In the genomic region with DNA sequence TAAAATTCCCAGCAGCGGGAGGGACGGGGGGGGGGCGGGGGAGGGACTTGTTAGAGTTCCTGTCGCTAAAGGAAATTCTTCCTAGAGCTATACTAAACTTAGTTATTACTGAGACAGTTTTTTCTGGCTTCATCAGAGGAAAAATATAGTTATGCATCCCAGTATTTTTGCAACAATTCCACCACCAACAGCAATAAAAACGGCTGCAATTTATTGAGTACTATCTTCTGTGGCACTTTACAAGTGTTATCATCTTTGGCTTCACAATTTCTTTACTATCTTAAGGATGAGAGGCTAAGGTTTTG, we compare ENCODE assay signal across 14 cellular contexts. TPM values are rescaled to one million over a fixed set of nuclear protein-coding genes. Genes with fewer than 3 reads are reported as not detected.
A peak's percentile ranks its signal among the peaks of the same experiment; 100 is the strongest.
DNase-seq lines count a peak whose midpoint lies in the region; ATAC-seq and TF ChIP-seq lines count a peak whose summit lies in the region.
"Had no signal": no experiment of that assay in that cellular context is flagged by ENCODE, and none has a peak within 500 bp of the region (broad histone marks: within the 10 kb centered on the region; RNA-seq: fewer than 3 reads in every experiment).

No MANE protein-coding gene starts in this region.

- H3K9me2 ChIP-seq in Karpas-422 (replicated peaks; ENCODE audit: insufficient read depth, low read length): no peaks in the 10 kb centered on the region

- no peaks in the 10 kb centered on the region for H3K9me3 Mint-ChIP-seq in activated naive CD8-positive, alpha-beta T cell treated with anti-CD3 and anti-CD28 coated beads, Interleukin-2, amount 50 U/mL, for 24 hours
- H3K9me3 Mint-ChIP-seq in activated naive CD8-positive, alpha-beta T cell treated with anti-CD3 and anti-CD28 coated beads for 36 hours: no peaks in the 10 kb centered on the region
- H3K9me3 Mint-ChIP-seq: activated T-helper 1 cell treated with anti-CD3 and anti-CD28 coated beads, Interleukin-12 subunit alpha, Interleukin-12 subunit beta, Interleukin-2, Interleukin-4 antibody, amounts not matched to agents 30 ng/mL and 10 ng/mL and 1 ng/mL, durations not matched to agents 14 hours and 24 hours and 36 hours had no signal

- no peaks in the 10 kb centered on the region for H3K9me3 ChIP-seq in Karpas-422 (ENCODE audit: low read length)
- H3K9me3 ChIP-seq in tibial artery: no peaks in the 10 kb centered on the region
- H3K9me3 ChIP-seq: left lung, psoas muscle, vagina had no signal

- intact Hi-C loops in tibial artery (cut with DNase I; ENCODE audit: low total_unique reads): loop anchor here (2.0 to 10.0 kb wide), 4 partner anchors 75 to 393 kb away; a partner anchor contains a TSS

- no peaks in the 10 kb centered on the region for H4K20me1 ChIP-seq in Karpas-422 (ENCODE audit: insufficient read depth, low read depth, low read length)

- TF ChIP-seq CTCF in coronary artery (IDR thresholded peaks at IDR 0.05) (no peak), tibial artery (IDR thresholded peaks at IDR 0.05) (no peak)

- no peak overlapping the region for H3K9ac ChIP-seq in Karpas-422 (ENCODE audit: low read length)

- H3K79me2 ChIP-seq in Karpas-422 (ENCODE audit: low read length): no peaks in the 10 kb centered on the region

- no peak for DNase-seq in activated naive CD8-positive, alpha-beta T cell treated with anti-CD3 and anti-CD28 coated beads, Interleukin-2, amount 50 U/mL, for 24 hours
- no peak for DNase-seq in activated naive CD8-positive, alpha-beta T cell treated with anti-CD3 and anti-CD28 coated beads for 36 hours
- DNase-seq in Karpas-422: no peak
- DNase-seq in coronary artery (ENCODE audit: low spot score): no peak
- DNase-seq in tibial artery: no peak
- no peak for DNase-seq in glomerular visceral epithelial cell (ENCODE audit: extremely low spot score)
- no peak for DNase-seq in HuH-7 (ENCODE audit: low spot score)
- no peak for DNase-seq in retina
- DNase-seq: cortex of kidney had no signal

- H3K4me1 ChIP-seq in Karpas-422 (ENCODE audit: low read length): peaks cover 16% of the 10 kb centered on the region
- peaks cover 0 to 15% (median 0%) of the 10 kb centered on the region in 4 donors for H3K4me1 ChIP-seq in tibial artery
- H3K4me1 ChIP-seq: psoas muscle, vagina had no signal

- H2AFZ ChIP-seq in Karpas-422 (ENCODE audit: low read length): 0 out of 2 replicates have a peak overlapping the region, but pooled peaks have one; percentile 74

- peaks cover 6% of the 10 kb centered on the region for H3K27me3 Mint-ChIP-seq in activated naive CD8-positive, alpha-beta T cell treated with anti-CD3 and anti-CD28 coated beads, Interleukin-2, amount 50 U/mL, for 24 hours
- H3K27me3 Mint-ChIP-seq in activated naive CD8-positive, alpha-beta T cell treated with anti-CD3 and anti-CD28 coated beads for 36 hours: peaks cover 4% of the 10 kb centered on the region

- H3K4me1 Mint-ChIP-seq in activated naive CD8-positive, alpha-beta T cell treated with anti-CD3 and anti-CD28 coated beads, Interleukin-2, amount 50 U/mL, for 24 hours: peaks cover 11% of the 10 kb centered on the region
- H3K4me1 Mint-ChIP-seq in activated naive CD8-positive, alpha-beta T cell treated with anti-CD3 and anti-CD28 coated beads for 36 hours: peaks cover 5% of the 10 kb centered on the region

- peak overlapping the region; percentile 37 for H3K4me3 Mint-ChIP-seq in activated naive CD8-positive, alpha-beta T cell treated with anti-CD3 and anti-CD28 coated beads, Interleukin-2, amount 50 U/mL, for 24 hours
- no peak overlapping the region for H3K4me3 Mint-ChIP-seq in activated naive CD8-positive, alpha-beta T cell treated with anti-CD3 and anti-CD28 coated beads for 36 hours
- H3K4me3 Mint-ChIP-seq: activated T-helper 1 cell treated with anti-CD3 and anti-CD28 coated beads, Interleukin-12 subunit alpha, Interleukin-12 subunit beta, Interleukin-2, Interleukin-4 antibody, amounts not matched to agents 30 ng/mL and 10 ng/mL and 1 ng/mL, durations not matched to agents 14 hours and 24 hours and 36 hours had no signal

- H3K36me3 Mint-ChIP-seq in activated naive CD8-positive, alpha-beta T cell treated with anti-CD3 and anti-CD28 coated beads, Interleukin-2, amount 50 U/mL, for 24 hours (ENCODE audit: low read depth): no peaks in the 10 kb centered on the region
- H3K36me3 Mint-ChIP-seq in activated naive CD8-positive, alpha-beta T cell treated with anti-CD3 and anti-CD28 coated beads for 36 hours: no peaks in the 10 kb centered on the region
- H3K36me3 Mint-ChIP-seq: activated CD8-positive, alpha-beta memory T cell treated with anti-CD3 and anti-CD28 coated beads, Interleukin-2, amount 10 ng/mL, durations not matched to agents 7 days and 5 days had no signal

- no peaks in the 10 kb centered on the region for H3K27me3 ChIP-seq in Karpas-422 (ENCODE audit: low read length)
- no peaks in the 10 kb centered on the region for H3K27me3 ChIP-seq in tibial artery
- H3K27me3 ChIP-seq: left lung, vagina had no signal

- no peak overlapping the region for H3K27ac Mint-ChIP-seq in activated naive CD8-positive, alpha-beta T cell treated with anti-CD3 and anti-CD28 coated beads, Interleukin-2, amount 50 U/mL, for 24 hours
- no peak overlapping the region for H3K27ac Mint-ChIP-seq in activated naive CD8-positive, alpha-beta T cell treated with anti-CD3 and anti-CD28 coated beads for 36 hours
- H3K27ac Mint-ChIP-seq: activated CD8-positive, alpha-beta memory T cell treated with anti-CD3 and anti-CD28 coated beads, Interleukin-2, amount 10 ng/mL, durations not matched to agents 7 days and 5 days; activated T-helper 1 cell treated with anti-CD3 and anti-CD28 coated beads, Interleukin-12 subunit alpha, Interleukin-12 subunit beta, Interleukin-2, Interleukin-4 antibody, amounts not matched to agents 30 ng/mL and 10 ng/mL and 1 ng/mL, durations not matched to agents 14 hours and 24 hours and 36 hours had no signal

- H3K4me3 ChIP-seq in Karpas-422 (ENCODE audit: low read length): no peak overlapping the region
- H3K4me3 ChIP-seq in coronary artery: peak overlapping the region; percentile 42
- no peak overlapping the region for H3K4me3 ChIP-seq in tibial artery
- H3K4me3 ChIP-seq: left lung, psoas muscle, vagina had no signal

- ATAC-seq in activated naive CD8-positive, alpha-beta T cell treated with anti-CD3 and anti-CD28 coated beads, Interleukin-2, amount 50 U/mL, for 24 hours: no peak

- no peak overlapping the region for H3K4me2 ChIP-seq in Karpas-422 (ENCODE audit: low read depth, low read length, poor library complexity, severe bottlenecking)

- H3K27ac ChIP-seq in Karpas-422 (ENCODE audit: low read length) (no peak overlapping the region), coronary artery (peak overlapping the region in 1 of 2 donors; percentile 57), tibial artery (peak overlapping the region; percentile 22 to 54)
- H3K27ac ChIP-seq: left lung, psoas muscle, vagina had no signal

- no peaks in the 10 kb centered on the region for H3K36me3 ChIP-seq in Karpas-422 (ENCODE audit: insufficient read depth, low read length)
- H3K36me3 ChIP-seq in tibial artery: no peaks in the 10 kb centered on the region
- H3K36me3 ChIP-seq: left lung, vagina had no signal

RNA-seq across cellular contexts. Expression of a gene that starts 6.9 kb away (rescaled TPM):
- total RNA-seq in activated naive CD8-positive, alpha-beta T cell treated with anti-CD3 and anti-CD28 coated beads for 36 hours: 10 to 100 TPM; 19.2 to 20.3 TPM
- total RNA-seq in Karpas-422 (2014; rRNA removed; shearing (Covaris generic); ENCODE audit: low replicate concordance): 2.2 and 4.0 TPM in 2 replicates
